Comparison of ENCODE assay signal across 9 cellular contexts in the genomic region with DNA sequence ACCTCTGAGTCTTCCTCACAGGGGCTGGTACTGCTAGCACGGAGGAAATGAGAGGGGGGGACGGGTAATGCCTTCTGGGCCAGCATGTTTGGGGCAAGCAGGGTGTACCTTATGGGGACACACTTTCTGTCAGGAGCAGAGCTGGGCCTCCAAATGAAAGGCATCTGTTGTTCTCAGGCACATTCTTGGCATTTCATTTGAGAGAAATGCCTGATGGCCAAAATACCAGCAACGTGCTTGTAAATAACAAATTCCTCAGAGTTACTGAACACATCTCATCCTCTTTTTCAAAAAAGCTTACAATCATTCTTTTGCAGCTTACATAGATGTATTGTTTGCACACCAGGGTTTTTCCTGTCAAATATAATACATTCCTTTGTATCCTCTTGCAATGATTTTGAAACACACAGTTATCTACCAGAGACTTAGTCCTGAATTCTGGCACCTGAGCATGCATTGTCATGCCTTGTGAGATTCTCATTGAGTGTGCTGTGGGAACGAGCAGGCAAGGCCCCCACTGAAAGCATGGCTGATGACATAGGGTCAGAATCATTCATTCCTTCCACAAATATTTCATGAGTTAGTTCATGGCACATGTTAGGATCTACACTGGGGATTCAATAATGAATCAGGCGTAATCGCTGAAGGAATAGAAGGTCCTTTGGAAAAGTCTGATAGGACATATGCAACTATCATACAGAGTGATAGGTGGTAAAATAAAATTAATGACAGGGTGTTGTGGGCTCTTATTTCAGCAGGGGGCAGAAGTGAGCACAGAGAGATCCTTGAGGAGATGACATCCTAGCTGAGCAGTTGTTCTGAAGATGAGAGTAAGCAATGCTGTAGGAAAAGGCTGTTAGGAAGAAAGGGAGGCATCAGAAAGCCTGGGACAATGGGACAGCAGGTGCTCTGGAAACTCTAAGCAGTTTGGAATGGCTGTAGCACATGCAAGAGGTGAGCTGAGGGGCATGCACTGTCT.
A peak's percentile ranks its signal among the peaks of the same experiment; 100 is the strongest.
DNase-seq lines count a peak whose midpoint lies in the region; ATAC-seq and TF ChIP-seq lines count a peak whose summit lies in the region.
"Had no signal": no experiment of that assay in that cellular context is flagged by ENCODE, and none has a peak within 500 bp of the region (broad histone marks: within the 10 kb centered on the region; RNA-seq: fewer than 3 reads in every experiment).

No MANE protein-coding gene starts in this region.

- ATAC-seq in PC-3, result no peak
- ATAC-seq in HG03565 (IDR thresholded peaks at IDR 0.05; ENCODE audit: unreplicated experiment), result no peak
- ATAC-seq: T-cell had no signal

- H3K4me3 ChIP-seq in PC-3 (ENCODE audit: low read length), result no peak overlapping the region
- no peak overlapping the region for H3K4me3 ChIP-seq in fibroblast of villous mesenchyme (ENCODE audit: low read depth, low read length)
- no peak overlapping the region for H3K4me3 ChIP-seq in smooth muscle cell

- H3K27ac ChIP-seq in PC-3 (ENCODE audit: low read length), result no peak overlapping the region
- H3K27ac ChIP-seq in smooth muscle cell (ENCODE audit: low read depth), result peak overlapping the region; percentile 3

- intact Hi-C loops in PC-3 (cut with micrococcal nuclease), result no loop called here

- WGBS in smooth muscle cell (ENCODE audit: low lambda C conversion rate), result 63% methylated on average over 6 of the region's 6 CpGs

- H3K79me2 ChIP-seq in PC-3 (ENCODE audit: low read length) (no peaks in the 10 kb centered on the region), smooth muscle cell (ENCODE audit: low read depth) (no peaks in the 10 kb centered on the region)

- CTCF ChIA-PET in PC-3 (lab: Charles Lee), result no interaction called here

- H3K4me1 ChIP-seq in PC-3 (ENCODE audit: insufficient read depth, low read length) (no peaks in the 10 kb centered on the region), smooth muscle cell (ENCODE audit: low read depth) (peaks cover 14% of the 10 kb centered on the region)

- H3K9me2 ChIP-seq in PC-3 (replicated peaks; ENCODE audit: low read length), result no peaks in the 10 kb centered on the region

- TF ChIP-seq CTCF in PC-3 (conservative IDR thresholded peaks at IDR 0.05; ENCODE audit: low read depth, low read length), result peak; percentile 48; the same call in 1 of the 2 replicates
- peak; percentile 48 for TF ChIP-seq CTCF in fibroblast of villous mesenchyme (IDR thresholded peaks at IDR 0.05; ENCODE audit: insufficient read depth, low read depth, low read length)
- TF ChIP-seq CTCF in smooth muscle cell (IDR thresholded peaks at IDR 0.05; ENCODE audit: borderline replicate concordance, insufficient read depth, poor library complexity, severe bottlenecking), result peak; percentile 41

- H3K9ac ChIP-seq in PC-3 (ENCODE audit: low read length) (no peak overlapping the region), smooth muscle cell (ENCODE audit: low read depth) (no peak overlapping the region)

- H3K4me2 ChIP-seq in PC-3 (ENCODE audit: low read length) (no peak overlapping the region), smooth muscle cell (no peak overlapping the region)

- no peaks in the 10 kb centered on the region for H3F3A ChIP-seq in PC-3 (ENCODE audit: low read length, unreplicated experiment)
- peaks cover 4% of the 10 kb centered on the region for H3F3A ChIP-seq in smooth muscle cell (ENCODE audit: low read depth)

- no TSS peak for BruUV-seq in PC-3 (replicated peaks; lab: Mats Ljungman, UMichigan)

- peak; percentile 15 for DNase-seq in activated CD4-positive, alpha-beta T cell treated with anti-CD3 and anti-CD28 coated beads for 48 hours
- no peak for DNase-seq in activated CD4-positive, alpha-beta T cell treated with anti-CD3 and anti-CD28 coated beads for 1 hour
- DNase-seq in PC-3, result peak; percentile 15
- DNase-seq in fibroblast of villous mesenchyme (ENCODE audit: low read depth), result peak; percentile 37
- DNase-seq in smooth muscle cell (lab: John Stamatoyannopoulos, UW; ENCODE audit: unreplicated experiment), result no peak
- no peak for DNase-seq in activated CD8-positive, alpha-beta memory T cell treated with anti-CD3 and anti-CD28 coated beads for 24 hours
- DNase-seq in DMS53 (lab: John Stamatoyannopoulos, UW), result no peak
- DNase-seq: T-cell had no signal

- no peaks in the 10 kb centered on the region for H3K36me3 ChIP-seq in PC-3 (ENCODE audit: low read depth, low read length)
- H3K36me3 ChIP-seq in smooth muscle cell (ENCODE audit: low read depth), result no peaks in the 10 kb centered on the region

- H4K20me1 ChIP-seq in PC-3 (ENCODE audit: low read length) (no peaks in the 10 kb centered on the region), smooth muscle cell (ENCODE audit: low read depth) (no peaks in the 10 kb centered on the region)

- no peaks in the 10 kb centered on the region for H3K9me3 ChIP-seq in PC-3 (ENCODE audit: low read length)
- H3K9me3 ChIP-seq in smooth muscle cell (replicated peaks; ENCODE audit: low read depth), result no peaks in the 10 kb centered on the region

- POLR2A ChIA-PET in PC-3 (lab: Charles Lee; ENCODE audit: unreplicated experiment), result no interaction called here

- H3K27me3 ChIP-seq in PC-3 (ENCODE audit: low read length) (no peaks in the 10 kb centered on the region), smooth muscle cell (ENCODE audit: low read depth) (no peaks in the 10 kb centered on the region)

- H2AFZ ChIP-seq in PC-3 (ENCODE audit: low read length) (no peak overlapping the region), smooth muscle cell (ENCODE audit: low read depth) (no peak overlapping the region)

Comparison
In these comparisons a context has a peak if more than half of its experiments do, and no peak if none do; other contexts are left out.
1. DNase-seq: peak in activated CD4-positive, alpha-beta T cell treated with anti-CD3 and anti-CD28 coated beads for 48 hours (single experiment), PC-3 (single experiment) and fibroblast of villous mesenchyme (single experiment); none in activated CD4-positive, alpha-beta T cell treated with anti-CD3 and anti-CD28 coated beads for 1 hour (single experiment), smooth muscle cell (single experiment), activated CD8-positive, alpha-beta memory T cell treated with anti-CD3 and anti-CD28 coated beads for 24 hours (single experiment) and DMS53 (single experiment).
2. Peak in every context shown above with its lines, with median percentiles within 50 percentile points of each other: CTCF ChIP-seq.